In genomic region chr5:168477060-168477459, GRCh38 we compare ENCODE assay signal across 20 cellular contexts. TPM values are rescaled to one million over a fixed set of nuclear protein-coding genes. Genes with fewer than 3 reads are reported as not detected.
A peak's percentile ranks its signal among the peaks of the same experiment; 100 is the strongest.
DNase-seq lines count a peak whose midpoint lies in the region; ATAC-seq and TF ChIP-seq lines count a peak whose summit lies in the region.
"Had no signal": no experiment of that assay in that cellular context is flagged by ENCODE, and none has a peak within 500 bp of the region (broad histone marks: within the 10 kb centered on the region; RNA-seq: fewer than 3 reads in every experiment).

No MANE protein-coding gene starts in this region.

- H3K4me1 Mint-ChIP-seq in endodermal cell = peaks cover 5% of the 10 kb centered on the region

- 74 to 81% methylated on average over 6 to 7 of the region's 7 CpGs for whole genome bisulfite sequencing in endodermal cell (ENCODE audit: insufficient coverage in 1 of 2, insufficient read length in 1 of 2), 2 experiments

- no peak overlapping the region for H3K9ac ChIP-seq in endodermal cell (ENCODE audit: extremely low read depth, low read length, poor library complexity, severe bottlenecking)

- ATAC-seq in omental fat pad (ENCODE audit: low FRiP score) (peak; percentile 19), GM21786 (IDR thresholded peaks at IDR 0.05; ENCODE audit: unreplicated experiment) (no peak), GM18870 (IDR thresholded peaks at IDR 0.05; ENCODE audit: unreplicated experiment) (no peak), HG03521 (IDR thresholded peaks at IDR 0.05; ENCODE audit: unreplicated experiment) (no peak)

- H3K4me1 ChIP-seq in SJCRH30 (peaks cover 16% of the 10 kb centered on the region), endodermal cell (ENCODE audit: control insufficient read depth, insufficient read depth, low read length) (peaks cover 3% of the 10 kb centered on the region)
- H3K4me1 ChIP-seq: BE2C, tibial artery had no signal

- H3K36me3 ChIP-seq in SJCRH30 (no peaks in the 10 kb centered on the region), endodermal cell (ENCODE audit: control insufficient read depth, insufficient read depth, low read length) (no peaks in the 10 kb centered on the region)
- H3K36me3 ChIP-seq: BE2C, tibial artery had no signal

- H3K36me3 Mint-ChIP-seq in endodermal cell (ENCODE audit: low read depth) = peaks cover 2% of the 10 kb centered on the region

- no peaks in the 10 kb centered on the region for H3K9me3 Mint-ChIP-seq in endodermal cell
- H3K9me3 Mint-ChIP-seq: activated T-helper 1 cell treated with anti-CD3 and anti-CD28 coated beads, Interleukin-12 subunit alpha, Interleukin-12 subunit beta, Interleukin-2, Interleukin-4 antibody, amounts not matched to agents 30 ng/mL and 10 ng/mL and 1 ng/mL, durations not matched to agents 14 hours and 24 hours and 36 hours; T-helper 2 cell treated with Interferon-gamma antibody and Interleukin-4, amounts not matched to agents 5 μg/mL and 100 μg/mL, for 36 hours had no signal

- DNase-seq in Daoy (ENCODE audit: low read depth) = peak; percentile 83
- peak; percentile 63 to 68 for DNase-seq in SJCRH30
- DNase-seq in endodermal cell = peak; percentile 55
- DNase-seq in omental fat pad (ENCODE audit: low spot score) = no peak
- DNase-seq in cerebellum (ENCODE audit: low spot score) = no peak
- DNase-seq: activated CD4-positive, alpha-beta T cell treated with anti-CD3 and anti-CD28 coated beads, Interleukin-2, amount 50 U/mL, for 48 hours; aorta; BE2C; DMS79 treated with DMSO at 0.1 percent for 48 hours; foreskin melanocyte; NCI-H1930; posterior cingulate gyrus; RPMI8226; tibial artery had no signal

- H3K9me3 ChIP-seq in SJCRH30 (replicated peaks) (no peaks in the 10 kb centered on the region), endodermal cell (ENCODE audit: control insufficient read depth, low read length) (no peaks in the 10 kb centered on the region)
- H3K9me3 ChIP-seq: BE2C, tibial artery had no signal

- H3K27me3 Mint-ChIP-seq in endodermal cell (ENCODE audit: insufficient read depth) = peaks cover 3% of the 10 kb centered on the region

- H3K27ac ChIP-seq in SJCRH30 = peak overlapping the region; percentile 2; the same call in 1 of the 2 replicates
- H3K27ac ChIP-seq in endodermal cell (ENCODE audit: low read depth, low read length) = no peak overlapping the region
- H3K27ac ChIP-seq: tibial artery had no signal

- H3K4me3 Mint-ChIP-seq in endodermal cell = no peak overlapping the region
- H3K4me3 Mint-ChIP-seq: activated T-helper 1 cell treated with anti-CD3 and anti-CD28 coated beads, Interleukin-12 subunit alpha, Interleukin-12 subunit beta, Interleukin-2, Interleukin-4 antibody, amounts not matched to agents 30 ng/mL and 10 ng/mL and 1 ng/mL, durations not matched to agents 14 hours and 24 hours and 36 hours; T-helper 2 cell treated with Interferon-gamma antibody and Interleukin-4, amounts not matched to agents 5 μg/mL and 100 μg/mL, for 36 hours had no signal

- TF ChIP-seq CTCF in endodermal cell (conservative IDR thresholded peaks at IDR 0.05) (no peak), omental fat pad (IDR thresholded peaks at IDR 0.05) (no peak)

- H3K27me3 ChIP-seq in SJCRH30 (no peaks in the 10 kb centered on the region), endodermal cell (ENCODE audit: control insufficient read depth, insufficient read depth, low read length, poor library complexity, severe bottlenecking) (no peaks in the 10 kb centered on the region)
- H3K27me3 ChIP-seq: BE2C, tibial artery had no signal

- no peak overlapping the region for H3K27ac Mint-ChIP-seq in endodermal cell
- H3K27ac Mint-ChIP-seq: activated T-helper 1 cell treated with anti-CD3 and anti-CD28 coated beads, Interleukin-12 subunit alpha, Interleukin-12 subunit beta, Interleukin-2, Interleukin-4 antibody, amounts not matched to agents 30 ng/mL and 10 ng/mL and 1 ng/mL, durations not matched to agents 14 hours and 24 hours and 36 hours; T-helper 2 cell treated with Interferon-gamma antibody and Interleukin-4, amounts not matched to agents 5 μg/mL and 100 μg/mL, for 36 hours had no signal

- H3K4me3 ChIP-seq in SJCRH30 (peak overlapping the region; percentile 20), endodermal cell (ENCODE audit: low read length) (no peak overlapping the region)
- H3K4me3 ChIP-seq: tibial artery had no signal

RNA-seq across cellular contexts. Expression of gene RARS1, which starts 9.2 kb away (rescaled TPM):
- 478 and 575 TPM in 2 replicates for total RNA-seq in Daoy (2014; rRNA removed; shearing (Covaris generic))
- 137 and 139 TPM in 2 replicates for total RNA-seq in SJCRH30 (2014; rRNA removed; shearing (Covaris generic))
- total RNA-seq in endodermal cell (100 to 1,000 TPM in 1 of 2 donors, 10 to 100 TPM in 1; 98.9 to 109 TPM), omental fat pad (10 to 100 TPM; 61.9 to 86.9 (median 63.3) TPM), cerebellum (93.4 TPM)
- polyA plus RNA-seq in endodermal cell (2013, experiment 1 of 2) = 80.6 TPM
- polyA plus RNA-seq in endodermal cell (2013, experiment 2 of 2) = 75.0 TPM

RNA-seq across cellular contexts. Expression of gene FBLL1, which starts 52.0 kb away (rescaled TPM):
- 0.11 TPM in 1 of 2 replicates, not detected in the other for total RNA-seq in Daoy (2014; rRNA removed; shearing (Covaris generic))
- not detected in 2 replicates for total RNA-seq in SJCRH30 (2014; rRNA removed; shearing (Covaris generic))
- 1 to 10 TPM in 1 of 2 donors, under 1 TPM in 1; 0.60 to 1.1 TPM for total RNA-seq in endodermal cell
- polyA plus RNA-seq in endodermal cell (2013, experiment 1 of 2) = 6.3 TPM
- 4.8 TPM for polyA plus RNA-seq in endodermal cell (2013, experiment 2 of 2)
- total RNA-seq in omental fat pad = under 1 TPM in 2 of 4 donors, not detected in 2; 0.46 to 0.84 TPM
- total RNA-seq in cerebellum = 20.9 TPM
- total RNA-seq: mononuclear cell had no signal

Comparison
In these comparisons a context has a peak if more than half of its experiments do, and no peak if none do; other contexts are left out.
1. DNase-seq: peak in Daoy (single experiment), SJCRH30 (2 of 2) and endodermal cell (single experiment); none in omental fat pad (single experiment) and cerebellum (single experiment).
2. RNA of gene FBLL1, which starts 52.0 kb away (total RNA-seq): 20.9 TPM in cerebellum (single experiment); 0.60 to 1.1 TPM in endodermal cell, 0.46 to 0.84 TPM in omental fat pad, 0.11 TPM in Daoy and not detected in SJCRH30; every median in the first group is over 10 times any median in the second.